ENCODE assay signal across 13 cellular contexts in the genomic region with DNA sequence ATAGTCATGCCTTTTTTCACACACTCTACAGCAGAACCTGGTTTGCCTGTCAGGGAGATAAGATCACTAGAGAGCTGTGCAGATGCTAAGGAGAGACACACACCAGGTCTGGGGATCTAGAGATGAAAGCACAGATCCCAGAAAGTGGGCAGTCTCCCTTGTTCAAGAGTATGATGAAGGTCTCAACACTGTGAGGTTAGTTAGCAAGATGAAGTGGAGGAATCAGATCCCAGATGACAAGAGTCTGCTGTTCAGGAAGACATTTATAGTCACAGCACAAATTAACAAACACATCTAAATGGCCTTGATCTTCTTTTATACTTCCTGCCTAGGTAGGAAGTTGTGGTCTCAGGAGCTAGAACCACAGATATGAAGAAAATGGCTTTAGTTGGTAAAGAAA. TPM values are rescaled to one million over a fixed set of nuclear protein-coding genes. Genes with fewer than 3 reads are reported as not detected.
A peak's percentile ranks its signal among the peaks of the same experiment; 100 is the strongest.
DNase-seq lines count a peak whose midpoint lies in the region; FAIRE-seq and TF ChIP-seq lines count a peak whose summit lies in the region.
"Had no signal": no experiment of that assay in that cellular context is flagged by ENCODE, and none has a peak within 500 bp of the region (broad histone marks: within the 10 kb centered on the region; RNA-seq: fewer than 3 reads in every experiment).

No MANE protein-coding gene starts in this region.

- peaks cover 51 to 88% (median 67%) of the 10 kb centered on the region in 4 donors for H3K4me1 Mint-ChIP-seq in CD4-positive, alpha-beta memory T cell
- H3K4me1 Mint-ChIP-seq in T-helper 2 cell treated with Interferon-gamma antibody and Interleukin-4, amounts not matched to agents 5 μg/mL and 100 μg/mL, for 36 hours (ENCODE audit: low read depth): peaks cover 69% of the 10 kb centered on the region
- H3K4me1 Mint-ChIP-seq in mesothelial cell of epicardium: peaks cover 15% of the 10 kb centered on the region

- no peaks in the 10 kb centered on the region for H3K27me3 ChIP-seq in CD4-positive, alpha-beta memory T cell (ENCODE audit: insufficient read depth, low read length)

- H3K4me3 ChIP-seq in CD4-positive, alpha-beta memory T cell (ENCODE audit: low read length in 2 of 2): peak overlapping the region in 1 of 2 donors; percentile 28
- H3K4me3 ChIP-seq: left ventricle myocardium inferior, SK-N-MC, tibial artery had no signal

- no peaks in the 10 kb centered on the region for H3K9me3 ChIP-seq in CD4-positive, alpha-beta memory T cell (ENCODE audit: control insufficient read depth in 1 of 2, low read length in 2 of 2)

- H3K27ac Mint-ChIP-seq in CD4-positive, alpha-beta memory T cell: peak overlapping the region; percentile 75 to 94 (median 91)
- peak overlapping the region; percentile 98 for H3K27ac Mint-ChIP-seq in T-helper 2 cell treated with Interferon-gamma antibody and Interleukin-4, amounts not matched to agents 5 μg/mL and 100 μg/mL, for 36 hours
- H3K27ac Mint-ChIP-seq in mesothelial cell of epicardium: no peak overlapping the region

- peak overlapping the region; percentile 63 to 91 (median 83) for H3K4me3 Mint-ChIP-seq in CD4-positive, alpha-beta memory T cell
- peak overlapping the region; percentile 75 for H3K4me3 Mint-ChIP-seq in T-helper 2 cell treated with Interferon-gamma antibody and Interleukin-4, amounts not matched to agents 5 μg/mL and 100 μg/mL, for 36 hours
- H3K4me3 Mint-ChIP-seq in mesothelial cell of epicardium: no peak overlapping the region

- DNase-seq in CD4-positive, alpha-beta memory T cell: peak; percentile 51 to 81 (median 74)
- DNase-seq in GM19239 (ENCODE audit: insufficient read length, low spot score) (no peak), islet precursor cell (peak; percentile 64), mesothelial cell of epicardium (ENCODE audit: low spot score in 2 of 2, unreplicated experiment in 2 of 2) (no peak), NCI-H1694 treated with DMSO at 0.1 percent for 48 hours (lab: John Stamatoyannopoulos, UW) (no peak)
- no peak for DNase-seq in T-helper 2 cell treated with Interferon-gamma antibody and Interleukin-4, amounts not matched to agents 5 μg/mL and 100 μg/mL, for 36 hours (ENCODE audit: low spot score)
- DNase-seq in activated effector memory CD4-positive, alpha-beta T cell treated with Interleukin-2 at 50 U/mL for 16 hours: no peak
- DNase-seq: C1 segment of cervical spinal cord, left ventricle myocardium inferior, NCI-H1417, NCI-H345, tibial artery had no signal

- peak; percentile 83 for FAIRE-seq in GM19239 (lab: Jason Lieb, UNC)

- POLR2A ChIA-PET in CD4-positive, alpha-beta memory T cell (lab: Charles Lee; ENCODE audit: partially characterized antibody): interaction anchor here (0.7 to 8.8 kb wide), 19 partner anchors 12 to 405 kb away, joined by 3 to 186 read pairs (median 5); a partner anchor contains a TSS

- no peaks in the 10 kb centered on the region for H3K36me3 ChIP-seq in CD4-positive, alpha-beta memory T cell (ENCODE audit: insufficient read depth, low read length)
- H3K36me3 ChIP-seq: left ventricle myocardium inferior, tibial artery had no signal

- no peak for TF ChIP-seq CTCF in mesothelial cell of epicardium (IDR thresholded peaks at IDR 0.05; ENCODE audit: unreplicated experiment)

- peaks cover 79% of the 10 kb centered on the region for H3K4me1 ChIP-seq in CD4-positive, alpha-beta memory T cell (ENCODE audit: insufficient read depth, low read length)

- intact Hi-C loops in CD4-positive, alpha-beta memory T cell (cut with micrococcal nuclease): loop anchor here (1.0 to 5.0 kb wide), 3 partner anchors 12 to 41 kb away; no protein-coding TSS in a partner anchor

- CTCF ChIA-PET in CD4-positive, alpha-beta memory T cell (lab: Charles Lee; ENCODE audit: partially characterized antibody): interaction anchor here (0.9 to 8.5 kb wide), 12 partner anchors 12 to 145 kb away, joined by 3 to 101 read pairs (median 4); a partner anchor contains a TSS

- H3K27ac ChIP-seq in CD4-positive, alpha-beta memory T cell (ENCODE audit: low read depth, low read length): peak overlapping the region; percentile 27
- H3K27ac ChIP-seq: left ventricle myocardium inferior, SK-N-MC, tibial artery had no signal

- no peaks in the 10 kb centered on the region for H3K9me3 Mint-ChIP-seq in CD4-positive, alpha-beta memory T cell
- H3K9me3 Mint-ChIP-seq in T-helper 2 cell treated with Interferon-gamma antibody and Interleukin-4, amounts not matched to agents 5 μg/mL and 100 μg/mL, for 36 hours: peaks cover 13% of the 10 kb centered on the region
- peaks cover 15% of the 10 kb centered on the region for H3K9me3 Mint-ChIP-seq in mesothelial cell of epicardium

- H3K36me3 Mint-ChIP-seq in CD4-positive, alpha-beta memory T cell: no peaks in the 10 kb centered on the region
- peaks cover 14% of the 10 kb centered on the region for H3K36me3 Mint-ChIP-seq in T-helper 2 cell treated with Interferon-gamma antibody and Interleukin-4, amounts not matched to agents 5 μg/mL and 100 μg/mL, for 36 hours (ENCODE audit: low read depth)
- H3K36me3 Mint-ChIP-seq in mesothelial cell of epicardium: no peaks in the 10 kb centered on the region

- no peaks in the 10 kb centered on the region for H3K27me3 Mint-ChIP-seq in CD4-positive, alpha-beta memory T cell
- no peaks in the 10 kb centered on the region for H3K27me3 Mint-ChIP-seq in T-helper 2 cell treated with Interferon-gamma antibody and Interleukin-4, amounts not matched to agents 5 μg/mL and 100 μg/mL, for 36 hours (ENCODE audit: low read depth)
- H3K27me3 Mint-ChIP-seq in mesothelial cell of epicardium (ENCODE audit: low read depth): peaks cover 3% of the 10 kb centered on the region

RNA-seq across cellular contexts. Expression of a gene that starts 23.4 kb away (rescaled TPM):
- total RNA-seq in CD4-positive, alpha-beta memory T cell: 10 to 100 TPM; 83.4 to 88.7 TPM
- 100 to 1,000 TPM; 242 to 336 TPM for polyA plus RNA-seq in CD4-positive, alpha-beta memory T cell
- total RNA-seq in mesothelial cell of epicardium: 3.4 to 4.3 TPM (median 3.4 TPM) in 3 replicates

Comparison
In these comparisons a context has a peak if more than half of its experiments do, and no peak if none do; other contexts are left out.
1. DNase-seq: peak in CD4-positive, alpha-beta memory T cell (5 of 5) and islet precursor cell (single experiment); none in GM19239 (single experiment), T-helper 2 cell treated with Interferon-gamma antibody and Interleukin-4, amounts not matched to agents 5 μg/mL and 100 μg/mL, for 36 hours (single experiment), activated effector memory CD4-positive, alpha-beta T cell treated with Interleukin-2 at 50 U/mL for 16 hours (single experiment), mesothelial cell of epicardium (0 of 2) and NCI-H1694 treated with DMSO at 0.1 percent for 48 hours (single experiment).
2. RNA of a gene that starts 23.4 kb away (total RNA-seq): 83.4 to 88.7 TPM in CD4-positive, alpha-beta memory T cell; 3.4 to 4.3 TPM in mesothelial cell of epicardium; every median in the first group is over 10 times any median in the second.